9 cellular contexts compared by ENCODE assay signal in the genomic region with DNA sequence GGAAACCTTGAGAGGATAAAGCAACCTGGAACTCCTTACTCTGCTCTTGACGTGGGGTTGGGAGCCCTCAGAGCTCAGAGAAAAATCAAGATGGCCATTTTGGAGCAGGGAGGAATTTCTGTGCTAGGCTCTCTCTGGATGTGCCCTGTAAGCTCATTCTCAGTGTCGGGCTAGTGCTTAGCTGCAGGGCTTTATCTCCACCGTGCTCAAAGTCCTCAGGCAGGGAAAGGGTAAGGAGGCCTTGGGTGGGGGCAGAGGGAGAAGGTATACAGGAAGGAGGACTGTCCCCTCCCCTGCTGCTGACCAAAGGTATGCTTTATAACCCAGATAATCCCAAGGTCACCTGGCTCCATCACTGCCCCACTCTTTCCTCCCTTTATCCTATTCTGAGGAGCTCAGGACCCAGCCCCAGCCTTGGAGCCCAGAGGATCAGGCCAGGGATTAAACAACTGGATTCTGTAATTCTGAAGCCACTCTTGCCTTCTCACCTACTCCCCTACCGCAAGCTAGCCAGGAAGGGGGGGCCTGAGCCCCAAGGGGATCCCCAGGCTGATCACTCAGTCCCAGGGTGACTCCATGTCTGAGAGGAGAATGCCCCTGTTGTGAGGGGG. TPM values are rescaled to one million over a fixed set of nuclear protein-coding genes. Genes with fewer than 3 reads are reported as not detected.
DNase-seq lines count a peak whose midpoint lies in the region; ATAC-seq, FAIRE-seq and TF ChIP-seq lines count a peak whose summit lies in the region.
"Had no signal": no experiment of that assay in that cellular context is flagged by ENCODE, and none has a peak within 500 bp of the region (broad histone marks: within the 10 kb centered on the region; RNA-seq: fewer than 3 reads in every experiment).

No MANE protein-coding gene starts in this region.

- DNase-seq in A549 (ENCODE audit: low read depth in 1 of 2, low spot score in 1 of 2) (no peak), bronchial epithelial cell (ENCODE audit: low read depth) (no peak), NCI-H345 treated with DMSO at 0.1 percent for 48 hours (lab: John Stamatoyannopoulos, UW; ENCODE audit: unreplicated experiment) (no peak), COLO668 (lab: John Stamatoyannopoulos, UW; ENCODE audit: unreplicated experiment) (no peak)
- DNase-seq: NCI-H2081 had no signal

- POLR2A ChIA-PET in A549 (lab: Yijun Ruan, JAX), result interaction anchor here (2.1 kb wide), 2 partner anchors 8 to 11 kb away, joined by 6 to 12 read pairs; partner anchors contain the start of gene MRM1

- TF ChIP-seq EP300 in A549 (IDR thresholded peaks at IDR 0.05), result no peak

- FAIRE-seq in A549 (lab: Jason Lieb, UNC) (no peak), bronchial epithelial cell (lab: Jason Lieb, UNC) (no peak)

- H3K36me3 ChIP-seq in HUES64 (ENCODE audit: insufficient read depth, low read length) (peaks cover 42% of the 10 kb centered on the region), bronchial epithelial cell (ENCODE audit: control insufficient read depth, insufficient read depth, low read length) (peaks cover 3% of the 10 kb centered on the region)

- H3K9ac ChIP-seq in HUES64 (ENCODE audit: low read depth, low read length), result peak overlapping the region; percentile 82

- TF ChIP-seq POLR2A in A549 (IDR thresholded peaks at IDR 0.05; ENCODE audit: low read length), result no peak

- H3K4me2 ChIP-seq in A549, result peak overlapping the region; percentile 83

- H3K9me3 ChIP-seq in A549 (no peaks in the 10 kb centered on the region), HUES64 (ENCODE audit: insufficient read depth, low read depth, low read length) (no peaks in the 10 kb centered on the region), mononuclear cell (ENCODE audit: low read depth, low read length) (no peaks in the 10 kb centered on the region)

- peak overlapping the region; percentile 82 for H3K4me3 ChIP-seq in A549
- peak overlapping the region; percentile 90 for H3K4me3 ChIP-seq in HUES64 (ENCODE audit: low read length)
- peak overlapping the region; percentile 67 for H3K4me3 ChIP-seq in bronchial epithelial cell (ENCODE audit: low read depth, low read length)
- peak overlapping the region; percentile 56 for H3K4me3 ChIP-seq in mononuclear cell (ENCODE audit: low read length)

- H3K27me3 ChIP-seq in HUES64 (ENCODE audit: insufficient read depth, low read length), result no peaks in the 10 kb centered on the region
- H3K27me3 ChIP-seq in bronchial epithelial cell (ENCODE audit: control insufficient read depth, insufficient read depth, low read length), result no peaks in the 10 kb centered on the region
- no peaks in the 10 kb centered on the region for H3K27me3 ChIP-seq in mononuclear cell (ENCODE audit: insufficient read depth, low read length)

- no peak for TF ChIP-seq RAD21 in A549 (conservative IDR thresholded peaks at IDR 0.05 in 1 of 2, IDR thresholded peaks at IDR 0.05 in 1 of 2)

- TF ChIP-seq CTCF in A549 (IDR thresholded peaks at IDR 0.05) (no peak), bronchial epithelial cell (IDR thresholded peaks at IDR 0.05; ENCODE audit: insufficient read depth, low read length, severe bottlenecking) (no peak)

- 67% methylated on average over 4 of the region's 4 CpGs for WGBS in A549 (ENCODE audit: missing lambda C conversion rate)
- WGBS in HUES64, result 26% methylated on average over 4 of the region's 4 CpGs

- peak overlapping the region; percentile 75 to 92; a peak in 3 of 6 replicates for H3K27ac ChIP-seq in A549
- H3K27ac ChIP-seq in HUES64 (ENCODE audit: low read depth, low read length), result peak overlapping the region; percentile 49; the same call in 1 of the 2 replicates

- peaks cover 16% of the 10 kb centered on the region for H3K4me1 ChIP-seq in A549
- H3K4me1 ChIP-seq in HUES64 (ENCODE audit: insufficient read depth, low read length), result peaks cover 12% of the 10 kb centered on the region
- H3K4me1 ChIP-seq in mononuclear cell (ENCODE audit: insufficient read depth, low read length), result peaks cover 17% of the 10 kb centered on the region

- ATAC-seq in A549, result peak; percentile 7 to 13; a peak in 5 of 6 replicates
- ATAC-seq in GM19395 (IDR thresholded peaks at IDR 0.05; ENCODE audit: unreplicated experiment), result no peak
- ATAC-seq in HG03354 (IDR thresholded peaks at IDR 0.05; ENCODE audit: poor library complexity, severe bottlenecking, unreplicated experiment), result no peak

- CTCF ChIA-PET in A549 (lab: Yijun Ruan, JAX), result interaction anchor here (1.0 to 6.8 kb wide), 7 partner anchors 9 to 647 kb away, joined by 3 to 71 read pairs (median 3); partner anchors contain the start of genes GGNBP2 and MRM1

TF ChIP-seq in A549, 52 proteins besides CTCF, POLR2A, EP300 and RAD21:
- TF ChIP-seq KDM5A (IDR thresholded peaks at IDR 0.05), result no peak
- no peak for TF ChIP-seq CEBPB (IDR thresholded peaks at IDR 0.05)
- TF ChIP-seq CHD4 (IDR thresholded peaks at IDR 0.05; ENCODE audit: borderline replicate concordance), result no peak
- TF ChIP-seq, protein P1, sequence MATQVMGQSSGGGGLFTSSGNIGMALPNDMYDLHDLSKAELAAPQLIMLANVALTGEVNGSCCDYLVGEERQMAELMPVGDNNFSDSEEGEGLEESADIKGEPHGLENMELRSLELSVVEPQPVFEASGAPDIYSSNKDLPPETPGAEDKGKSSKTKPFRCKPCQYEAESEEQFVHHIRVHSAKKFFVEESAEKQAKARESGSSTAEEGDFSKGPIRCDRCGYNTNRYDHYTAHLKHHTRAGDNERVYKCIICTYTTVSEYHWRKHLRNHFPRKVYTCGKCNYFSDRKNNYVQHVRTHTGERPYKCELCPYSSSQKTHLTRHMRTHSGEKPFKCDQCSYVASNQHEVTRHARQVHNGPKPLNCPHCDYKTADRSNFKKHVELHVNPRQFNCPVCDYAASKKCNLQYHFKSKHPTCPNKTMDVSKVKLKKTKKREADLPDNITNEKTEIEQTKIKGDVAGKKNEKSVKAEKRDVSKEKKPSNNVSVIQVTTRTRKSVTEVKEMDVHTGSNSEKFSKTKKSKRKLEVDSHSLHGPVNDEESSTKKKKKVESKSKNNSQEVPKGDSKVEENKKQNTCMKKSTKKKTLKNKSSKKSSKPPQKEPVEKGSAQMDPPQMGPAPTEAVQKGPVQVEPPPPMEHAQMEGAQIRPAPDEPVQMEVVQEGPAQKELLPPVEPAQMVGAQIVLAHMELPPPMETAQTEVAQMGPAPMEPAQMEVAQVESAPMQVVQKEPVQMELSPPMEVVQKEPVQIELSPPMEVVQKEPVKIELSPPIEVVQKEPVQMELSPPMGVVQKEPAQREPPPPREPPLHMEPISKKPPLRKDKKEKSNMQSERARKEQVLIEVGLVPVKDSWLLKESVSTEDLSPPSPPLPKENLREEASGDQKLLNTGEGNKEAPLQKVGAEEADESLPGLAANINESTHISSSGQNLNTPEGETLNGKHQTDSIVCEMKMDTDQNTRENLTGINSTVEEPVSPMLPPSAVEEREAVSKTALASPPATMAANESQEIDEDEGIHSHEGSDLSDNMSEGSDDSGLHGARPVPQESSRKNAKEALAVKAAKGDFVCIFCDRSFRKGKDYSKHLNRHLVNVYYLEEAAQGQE (IDR thresholded peaks at IDR 0.05), result no peak
TF ChIP-seq in A549: peak in this region for 0.

RNA-seq across cellular contexts. Expression of gene DHRS11, which starts 1.1 kb away (rescaled TPM):
- polyA plus RNA-seq in A549 (2011; rRNA removed), result 7.4 and 9.5 TPM in 2 replicates
- polyA plus RNA-seq in A549 (2012; cell fraction: cytosol; rRNA removed), result 23.7 and 26.1 TPM in 2 replicates
- 29.0 and 32.4 TPM in 2 replicates for polyA plus RNA-seq in A549 (2012; cell fraction: nucleus; rRNA removed)
- polyA plus RNA-seq in A549 (2017; fragmentation: RNase III; extraction: RNeasy Plus Mini Kit Qiagen cat#74134 plus additional on column Dnase treatment), result 9.6 to 11.2 TPM (median 11.1 TPM) in 3 replicates
- 11.7 and 20.5 TPM in 2 replicates for polyA minus RNA-seq in A549 (2011; rRNA and poly(A)+ RNA removed)
- polyA plus RNA-seq in HUES64 (2013, experiment 1 of 2), result 17.2 TPM
- 19.1 TPM for polyA plus RNA-seq in HUES64 (2013, experiment 2 of 2)
- 7.9 and 14.8 TPM in 2 replicates for total RNA-seq in bronchial epithelial cell
- 1.8 TPM for total RNA-seq in mononuclear cell

RNA-seq across cellular contexts. Expression of gene MRM1, which starts 8.6 kb away (rescaled TPM):
- polyA plus RNA-seq in A549 (2011; rRNA removed), result 11.1 and 12.7 TPM in 2 replicates
- 22.5 and 27.6 TPM in 2 replicates for polyA plus RNA-seq in A549 (2012; cell fraction: cytosol; rRNA removed)
- 34.9 and 38.8 TPM in 2 replicates for polyA plus RNA-seq in A549 (2012; cell fraction: nucleus; rRNA removed)
- 21.7 to 22.1 TPM (median 21.9 TPM) in 3 replicates for polyA plus RNA-seq in A549 (2017; fragmentation: RNase III; extraction: RNeasy Plus Mini Kit Qiagen cat#74134 plus additional on column Dnase treatment)
- polyA minus RNA-seq in A549 (2011; rRNA and poly(A)+ RNA removed), result 4.3 and 6.7 TPM in 2 replicates
- 5.0 TPM for polyA plus RNA-seq in HUES64 (2013, experiment 1 of 2)
- polyA plus RNA-seq in HUES64 (2013, experiment 2 of 2), result 4.5 TPM
- total RNA-seq in bronchial epithelial cell, result 3.2 and 6.1 TPM in 2 replicates
- 1.5 TPM for total RNA-seq in mononuclear cell

RNA-seq across cellular contexts. Expression of gene GGNBP2, which starts 48.1 kb away (rescaled TPM):
- polyA plus RNA-seq in A549 (2011; rRNA removed) (144 and 163 TPM in 2 replicates), A549 (2017; fragmentation: RNase III; extraction: RNeasy Plus Mini Kit Qiagen cat#74134 plus additional on column Dnase treatment) (79.9 to 91.9 TPM (median 83.7 TPM) in 3 replicates)
- 79.3 and 90.6 TPM in 2 replicates for polyA plus RNA-seq in A549 (2012; cell fraction: cytosol; rRNA removed)
- polyA plus RNA-seq in A549 (2012; cell fraction: nucleus; rRNA removed), result 97.0 and 107 TPM in 2 replicates
- 116 and 122 TPM in 2 replicates for polyA minus RNA-seq in A549 (2011; rRNA and poly(A)+ RNA removed)
- 37.2 TPM for polyA plus RNA-seq in HUES64 (2013, experiment 1 of 2)
- polyA plus RNA-seq in HUES64 (2013, experiment 2 of 2), result 40.0 TPM
- total RNA-seq in bronchial epithelial cell (92.6 and 94.3 TPM in 2 replicates), mononuclear cell (177 TPM)

RNA-seq across cellular contexts. Expression of gene PIGW, which starts 58.0 kb away (rescaled TPM):
- polyA plus RNA-seq in A549 (2011; rRNA removed), result 26.1 and 30.0 TPM in 2 replicates
- polyA plus RNA-seq in A549 (2012; cell fraction: cytosol; rRNA removed), result 14.1 and 18.5 TPM in 2 replicates
- 5.0 and 8.7 TPM in 2 replicates for polyA plus RNA-seq in A549 (2012; cell fraction: nucleus; rRNA removed)
- polyA plus RNA-seq in A549 (2017; fragmentation: RNase III; extraction: RNeasy Plus Mini Kit Qiagen cat#74134 plus additional on column Dnase treatment), result 30.8 to 32.3 TPM (median 32.1 TPM) in 3 replicates
- polyA minus RNA-seq in A549 (2011; rRNA and poly(A)+ RNA removed), result 6.1 and 6.8 TPM in 2 replicates
- 25.7 TPM for polyA plus RNA-seq in HUES64 (2013, experiment 1 of 2)
- polyA plus RNA-seq in HUES64 (2013, experiment 2 of 2), result 18.4 TPM
- total RNA-seq in bronchial epithelial cell, result 7.2 and 9.2 TPM in 2 replicates
- 2.6 TPM for total RNA-seq in mononuclear cell

RNA-seq across cellular contexts. Expression of gene MYO19, which starts 58.1 kb away (rescaled TPM):
- polyA plus RNA-seq in A549 (2011; rRNA removed), result 99.0 and 124 TPM in 2 replicates
- polyA plus RNA-seq in A549 (2012; cell fraction: cytosol; rRNA removed), result 173 and 188 TPM in 2 replicates
- 710 and 720 TPM in 2 replicates for polyA plus RNA-seq in A549 (2012; cell fraction: nucleus; rRNA removed)
- polyA plus RNA-seq in A549 (2017; fragmentation: RNase III; extraction: RNeasy Plus Mini Kit Qiagen cat#74134 plus additional on column Dnase treatment), result 91.7 to 103 TPM (median 94.4 TPM) in 3 replicates
- polyA minus RNA-seq in A549 (2011; rRNA and poly(A)+ RNA removed), result 187 and 212 TPM in 2 replicates
- polyA plus RNA-seq in HUES64 (2013, experiment 1 of 2), result 55.1 TPM
- 53.3 TPM for polyA plus RNA-seq in HUES64 (2013, experiment 2 of 2)
- total RNA-seq in bronchial epithelial cell, result 73.5 TPM in 2 replicates
- 36.8 TPM for total RNA-seq in mononuclear cell

Comparison
In these comparisons a context has a peak if more than half of its experiments do, and no peak if none do; other contexts are left out.
1. ATAC-seq: peak in A549 (2 of 2); none in GM19395 (single experiment) and HG03354 (single experiment).
2. Peak in every context shown above with its lines, with median percentiles within 50 percentile points of each other: H3K4me3 ChIP-seq.